In the genomic region with DNA sequence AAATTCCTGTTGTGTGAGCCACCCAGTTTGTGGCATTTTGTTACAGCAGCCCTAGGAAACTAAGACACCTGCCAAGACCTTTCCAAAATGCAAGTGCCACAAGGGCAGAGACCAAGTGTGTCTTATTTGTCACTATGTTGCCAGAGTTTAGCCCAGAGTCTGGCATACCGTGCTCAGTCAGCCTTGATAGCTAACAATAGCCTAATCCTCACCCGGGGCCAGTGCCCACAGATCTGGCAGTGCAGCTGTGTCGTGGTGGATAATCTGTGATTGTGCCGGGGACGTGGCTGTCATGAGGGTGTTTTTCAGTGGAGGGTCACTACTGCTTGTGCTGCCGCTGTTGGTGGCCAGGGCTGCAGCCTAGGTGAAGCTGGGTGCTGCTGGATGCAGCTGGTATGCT, we compare ENCODE assay signal across 29 cellular contexts. TPM values are rescaled to one million over a fixed set of nuclear protein-coding genes. Genes with fewer than 3 reads are reported as not detected.
"Had no signal": no experiment of that assay in that cellular context is flagged by ENCODE, and none has a peak within 500 bp of the region (broad histone marks: within the 10 kb centered on the region; RNA-seq: fewer than 3 reads in every experiment).

No MANE protein-coding gene starts in this region.

- H3K27ac ChIP-seq: body of pancreas, SJSA1 had no signal

- H3K9me3 ChIP-seq: body of pancreas, SJSA1 had no signal

- H3K9me3 Mint-ChIP-seq: activated naive CD4-positive, alpha-beta T cell treated with anti-CD3 and anti-CD28 coated beads, Interleukin-2, amount 50 U/mL, for 24 hours; activated T-cell treated with anti-CD3 and anti-CD28 coated beads, Interleukin-2, amount 50 U/mL, for 24 hours; activated T-helper 1 cell treated with anti-CD3 and anti-CD28 coated beads, Interleukin-12 subunit alpha, Interleukin-12 subunit beta, Interleukin-2, Interleukin-4 antibody, amounts not matched to agents 30 ng/mL and 10 ng/mL and 1 ng/mL, durations not matched to agents 14 hours and 24 hours and 36 hours; T-helper 1 cell treated with Interleukin-12 subunit alpha and Interleukin-12 subunit beta and Interleukin-4 antibody, amounts not matched to agents 30 μg/mL and 1 μg/mL, for 36 hours had no signal

- H3K27ac Mint-ChIP-seq: activated CD8-positive, alpha-beta memory T cell treated with anti-CD3 and anti-CD28 coated beads, Interleukin-2, amount 10 ng/mL, durations not matched to agents 7 days and 5 days; activated naive CD4-positive, alpha-beta T cell treated with anti-CD3 and anti-CD28 coated beads, Interleukin-2, amount 50 U/mL, for 24 hours; activated T-cell treated with anti-CD3 and anti-CD28 coated beads, Interleukin-2, amount 50 U/mL, for 24 hours; activated T-helper 1 cell treated with anti-CD3 and anti-CD28 coated beads, Interleukin-12 subunit alpha, Interleukin-12 subunit beta, Interleukin-2, Interleukin-4 antibody, amounts not matched to agents 30 ng/mL and 10 ng/mL and 1 ng/mL, durations not matched to agents 14 hours and 24 hours and 36 hours; T-helper 1 cell treated with Interleukin-12 subunit alpha and Interleukin-12 subunit beta and Interleukin-4 antibody, amounts not matched to agents 30 μg/mL and 1 μg/mL, for 36 hours had no signal

- H3K36me3 Mint-ChIP-seq: activated CD8-positive, alpha-beta memory T cell treated with anti-CD3 and anti-CD28 coated beads, Interleukin-2, amount 10 ng/mL, durations not matched to agents 7 days and 5 days; activated naive CD4-positive, alpha-beta T cell treated with anti-CD3 and anti-CD28 coated beads, Interleukin-2, amount 50 U/mL, for 24 hours had no signal

- H3K4me3 Mint-ChIP-seq: activated CD8-positive, alpha-beta memory T cell treated with anti-CD3 and anti-CD28 coated beads, Interleukin-2, amount 10 ng/mL, durations not matched to agents 7 days and 5 days; activated naive CD4-positive, alpha-beta T cell treated with anti-CD3 and anti-CD28 coated beads, Interleukin-2, amount 50 U/mL, for 24 hours; activated T-cell treated with anti-CD3 and anti-CD28 coated beads, Interleukin-2, amount 50 U/mL, for 24 hours; activated T-helper 1 cell treated with anti-CD3 and anti-CD28 coated beads, Interleukin-12 subunit alpha, Interleukin-12 subunit beta, Interleukin-2, Interleukin-4 antibody, amounts not matched to agents 30 ng/mL and 10 ng/mL and 1 ng/mL, durations not matched to agents 14 hours and 24 hours and 36 hours; T-helper 1 cell treated with Interleukin-12 subunit alpha and Interleukin-12 subunit beta and Interleukin-4 antibody, amounts not matched to agents 30 μg/mL and 1 μg/mL, for 36 hours had no signal

- H3K36me3 ChIP-seq: SJSA1 had no signal

- H3K4me3 ChIP-seq: body of pancreas, SJSA1 had no signal

- H3K4me1 Mint-ChIP-seq: activated CD8-positive, alpha-beta memory T cell treated with anti-CD3 and anti-CD28 coated beads, Interleukin-2, amount 10 ng/mL, durations not matched to agents 7 days and 5 days; activated naive CD4-positive, alpha-beta T cell treated with anti-CD3 and anti-CD28 coated beads, Interleukin-2, amount 50 U/mL, for 24 hours had no signal

- DNase-seq: activated CD4-positive, alpha-beta T cell treated with anti-CD3 and anti-CD28 coated beads for 4 hours; activated CD4-positive, alpha-beta T cell treated with anti-CD3 and anti-CD28 coated beads, Interleukin-2, amount 50 U/mL, for 4 hours; activated CD8-positive, alpha-beta memory T cell treated with anti-CD3 and anti-CD28 coated beads, Interleukin-2, amount 10 ng/mL, durations not matched to agents 7 days and 5 days; activated effector memory CD4-positive, alpha-beta T cell treated with Interleukin-2 at 50 U/mL for 16 hours; activated naive CD4-positive, alpha-beta T cell; activated T-cell treated with anti-CD3 and anti-CD28 coated beads, Interleukin-2, amount 50 U/mL, for 24 hours; aorta; body of pancreas; Kasumi-1; KBM-7; NCI-H1048; NCI-H146; NCI-H187 treated with DMSO at 0.1 percent for 48 hours; NCI-H2081 treated with DMSO at 0.1 percent for 48 hours; NCI-H2227 treated with DMSO at 0.1 percent for 48 hours; NCI-H526; NCI-H82; NK-92 treated with Interleukin-12 subunit alpha and Interleukin-12 subunit beta, amount 100 ng/mL, for 24 hours; OCI-M1; RPMI8226; SHP77; SW 1271 had no signal

- ATAC-seq: activated CD4-positive, CD25-positive, alpha-beta regulatory T cell treated with anti-CD3 and anti-CD28 coated beads, Interleukin-2, amount 50 U/mL, for 24 hours; activated CD8-positive, alpha-beta memory T cell treated with anti-CD3 and anti-CD28 coated beads, Interleukin-2, amount 10 ng/mL, durations not matched to agents 7 days and 5 days; body of pancreas; Panc1; SK-N-SH treated with all-trans-retinoic acid at 6 μM for 48 hours had no signal

- H3K27me3 ChIP-seq: body of pancreas had no signal

- H3K4me1 ChIP-seq: body of pancreas, SJSA1 had no signal

RNA-seq across cellular contexts. Expression of a gene that starts 53.5 kb away (rescaled TPM):
- total RNA-seq: activated T-helper 1 cell treated with anti-CD3 and anti-CD28 coated beads, Interleukin-12 subunit alpha, Interleukin-12 subunit beta, Interleukin-2, Interleukin-4 antibody, amounts not matched to agents 30 ng/mL and 10 ng/mL and 1 ng/mL, durations not matched to agents 14 hours and 24 hours and 36 hours; aorta; body of pancreas; SJSA1 had no signal
